ENCODE assay signal across 1 cellular context in genomic region chr11:2567026-2567671, GRCh38.
A peak's percentile ranks its signal among the peaks of the same experiment; 100 is the strongest.
TF ChIP-seq lines count a peak whose summit lies in the region.

No MANE protein-coding gene starts in this region.

TF ChIP-seq in HepG2, 621 proteins besides CTCF, POLR2A, EP300 and RAD21 (continued from another document):
- no peak; the same call in 1 of the 2 replicates for TF ChIP-seq ARID4A (CRISPR knock-in tag; IDR thresholded peaks at IDR 0.05; ENCODE audit: borderline replicate concordance)
- no peak for TF ChIP-seq SOX13 (IDR thresholded peaks at IDR 0.05)
- peak in 1 of 2 experiments; percentile 65; a peak in 1 of 4 replicates for TF ChIP-seq SOX13 (CRISPR knock-in tag; conservative IDR thresholded peaks at IDR 0.05 in 1 of 2, IDR thresholded peaks at IDR 0.05 in 1 of 2)
- no peak for TF ChIP-seq NFATC3 (CRISPR knock-in tag; IDR thresholded peaks at IDR 0.05)
- no peak for TF ChIP-seq SNAI1 (CRISPR knock-in tag; IDR thresholded peaks at IDR 0.05; ENCODE audit: borderline replicate concordance)
- TF ChIP-seq, protein P1, sequence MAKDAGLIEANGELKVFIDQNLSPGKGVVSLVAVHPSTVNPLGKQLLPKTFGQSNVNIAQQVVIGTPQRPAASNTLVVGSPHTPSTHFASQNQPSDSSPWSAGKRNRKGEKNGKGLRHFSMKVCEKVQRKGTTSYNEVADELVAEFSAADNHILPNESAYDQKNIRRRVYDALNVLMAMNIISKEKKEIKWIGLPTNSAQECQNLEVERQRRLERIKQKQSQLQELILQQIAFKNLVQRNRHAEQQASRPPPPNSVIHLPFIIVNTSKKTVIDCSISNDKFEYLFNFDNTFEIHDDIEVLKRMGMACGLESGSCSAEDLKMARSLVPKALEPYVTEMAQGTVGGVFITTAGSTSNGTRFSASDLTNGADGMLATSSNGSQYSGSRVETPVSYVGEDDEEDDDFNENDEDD (CRISPR knock-in tag; IDR thresholded peaks at IDR 0.05; ENCODE audit: borderline replicate concordance): peak; percentile 37; the same call in 1 of the 2 replicates
- no peak for TF ChIP-seq GRHL1 (CRISPR knock-in tag; conservative IDR thresholded peaks at IDR 0.05)
- no peak for TF ChIP-seq ZNF337 (CRISPR knock-in tag; IDR thresholded peaks at IDR 0.05; ENCODE audit: borderline replicate concordance, low read depth)
- no peak for TF ChIP-seq SNAPC2 (CRISPR knock-in tag; IDR thresholded peaks at IDR 0.05)
- no peak for TF ChIP-seq STAT5B (CRISPR knock-in tag; IDR thresholded peaks at IDR 0.05)
- 0 out of 2 replicates have a peak, but pooled peaks have one; percentile 2 for TF ChIP-seq STAG1 (CRISPR knock-in tag; IDR thresholded peaks at IDR 0.05)
- no peak for TF ChIP-seq SNAPC4 (CRISPR knock-in tag; IDR thresholded peaks at IDR 0.05)
- 0 out of 2 replicates have a peak, but pooled peaks have one; percentile 10 for TF ChIP-seq MAX (IDR thresholded peaks at IDR 0.05)
- no peak for TF ChIP-seq GPN1 (CRISPR knock-in tag; IDR thresholded peaks at IDR 0.05; ENCODE audit: borderline replicate concordance)
- no peak for TF ChIP-seq ZNF12 (CRISPR knock-in tag; IDR thresholded peaks at IDR 0.05)
- no peak for TF ChIP-seq ZNF567 (CRISPR knock-in tag; IDR thresholded peaks at IDR 0.05; ENCODE audit: borderline replicate concordance)
- no peak for TF ChIP-seq ZNF772 (CRISPR knock-in tag; IDR thresholded peaks at IDR 0.05)
- no peak for TF ChIP-seq ZC3H13 (CRISPR knock-in tag; IDR thresholded peaks at IDR 0.05)
- no peak for TF ChIP-seq ETV5 (CRISPR knock-in tag; IDR thresholded peaks at IDR 0.05; ENCODE audit: borderline replicate concordance)
- no peak for TF ChIP-seq NFYC (CRISPR knock-in tag; IDR thresholded peaks at IDR 0.05)
